Comparison of ENCODE assay signal across 17 cellular contexts in genomic region chr16:87851141-87851587, GRCh38. TPM values are rescaled to one million over a fixed set of nuclear protein-coding genes. Genes with fewer than 3 reads are reported as not detected.
A peak's percentile ranks its signal among the peaks of the same experiment; 100 is the strongest.
DNase-seq lines count a peak whose midpoint lies in the region; ATAC-seq, FAIRE-seq and TF ChIP-seq lines count a peak whose summit lies in the region.
"Had no signal": no experiment of that assay in that cellular context is flagged by ENCODE, and none has a peak within 500 bp of the region (broad histone marks: within the 10 kb centered on the region; RNA-seq: fewer than 3 reads in every experiment).

No MANE protein-coding gene starts in this region.

- intact Hi-C loops in left lung (cut with DNase I): no loop called here

- H3K36me3 ChIP-seq in astrocyte (ENCODE audit: insufficient read depth, low read length): peaks cover 18% of the 10 kb centered on the region
- H3K36me3 ChIP-seq in left lung: peaks cover 0 to 37% of the 10 kb centered on the region in 2 donors

- no peak overlapping the region for H3K27ac ChIP-seq in astrocyte (ENCODE audit: low read depth, low read length)
- no peak overlapping the region for H3K27ac ChIP-seq in left lung
- H3K27ac ChIP-seq: ascending aorta had no signal

- peak overlapping the region; percentile 27 for H3K9ac ChIP-seq in astrocyte (ENCODE audit: low read length)

- H3K27me3 ChIP-seq in astrocyte (ENCODE audit: insufficient read depth, low read length) (no peaks in the 10 kb centered on the region), left lung (no peaks in the 10 kb centered on the region)
- H3K27me3 ChIP-seq: ascending aorta had no signal

- H3K4me2 ChIP-seq in astrocyte (ENCODE audit: low read length): no peak overlapping the region

- H3K4me1 Mint-ChIP-seq in astrocyte (ENCODE audit: low read depth, unreplicated experiment): peaks cover 36% of the 10 kb centered on the region
- H3K4me1 Mint-ChIP-seq in osteocyte (ENCODE audit: unreplicated experiment): peaks cover 76% of the 10 kb centered on the region

- H3K27me3 Mint-ChIP-seq in astrocyte (ENCODE audit: low read depth, unreplicated experiment) (no peaks in the 10 kb centered on the region), osteocyte (ENCODE audit: unreplicated experiment) (no peaks in the 10 kb centered on the region)

- peaks cover 93% of the 10 kb centered on the region for H4K20me1 ChIP-seq in astrocyte (ENCODE audit: insufficient read depth, low read length)

- H3K4me3 Mint-ChIP-seq in astrocyte (ENCODE audit: unreplicated experiment): peak overlapping the region; percentile 66
- no peak overlapping the region for H3K4me3 Mint-ChIP-seq in osteocyte (ENCODE audit: unreplicated experiment)

- H3K9me3 ChIP-seq in astrocyte (ENCODE audit: insufficient read depth, low read depth, low read length) (no peaks in the 10 kb centered on the region), left lung (no peaks in the 10 kb centered on the region)
- H3K9me3 ChIP-seq: ascending aorta had no signal

- FAIRE-seq in astrocyte (lab: Jason Lieb, UNC): no peak
- FAIRE-seq: GM12891, urothelium cell line had no signal

- TF ChIP-seq CTCF in astrocyte (IDR thresholded peaks at IDR 0.05; ENCODE audit: insufficient read depth, low read depth, low read length) (no peak), osteocyte (IDR thresholded peaks at IDR 0.05) (no peak), left lung (IDR thresholded peaks at IDR 0.05) (no peak)

- H3K4me1 ChIP-seq in astrocyte (ENCODE audit: insufficient read depth, low read length): peaks cover 49% of the 10 kb centered on the region
- H3K4me1 ChIP-seq in left lung: peaks cover 8 to 53% of the 10 kb centered on the region in 2 donors

- H3K79me2 ChIP-seq in astrocyte (ENCODE audit: insufficient read depth, low read length): peaks cover 97% of the 10 kb centered on the region

- no peak overlapping the region for H2AFZ ChIP-seq in astrocyte (ENCODE audit: low read depth, low read length)

- DNase-seq in NCI-H1436 (lab: John Stamatoyannopoulos, UW) (peak; percentile 61), NCI-H1436 treated with DMSO at 0.1 percent for 48 hours (lab: John Stamatoyannopoulos, UW) (no peak), ELF-1 (ENCODE audit: low read depth, low spot score) (peak; percentile 57), astrocyte (ENCODE audit: low read depth) (no peak), myocyte (ENCODE audit: low read depth) (peak; percentile 75), osteocyte (ENCODE audit: extremely low spot score, unreplicated experiment) (no peak), left lung (no peak)
- DNase-seq: activated CD8-positive, alpha-beta memory T cell treated with anti-CD3 and anti-CD28 coated beads, Interleukin-2, amount 50 U/mL, for 4 hours; DMS79; effector memory CD4-positive, alpha-beta T cell; glutamatergic neuron; MV-4-11; NCI-H69 had no signal

- no peak for ATAC-seq in HG03457 (IDR thresholded peaks at IDR 0.05; ENCODE audit: unreplicated experiment)
- no peak for ATAC-seq in left lung

- peak overlapping the region; percentile 93 for H3K27ac Mint-ChIP-seq in astrocyte (ENCODE audit: unreplicated experiment)
- H3K27ac Mint-ChIP-seq in osteocyte (ENCODE audit: unreplicated experiment): no peak overlapping the region

- H3K9me3 Mint-ChIP-seq in astrocyte (ENCODE audit: unreplicated experiment) (no peaks in the 10 kb centered on the region), osteocyte (ENCODE audit: unreplicated experiment) (no peaks in the 10 kb centered on the region)

- H3K36me3 Mint-ChIP-seq in astrocyte (ENCODE audit: low read depth, unreplicated experiment): peaks cover 7% of the 10 kb centered on the region
- peaks cover 25% of the 10 kb centered on the region for H3K36me3 Mint-ChIP-seq in osteocyte (ENCODE audit: unreplicated experiment)

- no peak overlapping the region for H3K4me3 ChIP-seq in astrocyte (ENCODE audit: insufficient read depth, low read depth, low read length)
- no peak overlapping the region for H3K4me3 ChIP-seq in left lung
- H3K4me3 ChIP-seq: ascending aorta had no signal

RNA-seq across cellular contexts. Expression of gene SLC7A5, which starts 18.1 kb away (rescaled TPM):
- total RNA-seq in astrocyte (815 and 816 TPM in 2 replicates), myocyte (47.1 and 48.6 TPM in 2 replicates), osteocyte (127 and 133 TPM in 2 replicates), left lung (10 to 100 TPM; 10.6 to 35.0 TPM)
- 469 TPM for polyA plus RNA-seq in myocyte (2012)

Comparison
In these comparisons a context has a peak if more than half of its experiments do, and no peak if none do; other contexts are left out.
1. DNase-seq: peak in NCI-H1436 (single experiment), ELF-1 (single experiment) and myocyte (single experiment); none in NCI-H1436 treated with DMSO at 0.1 percent for 48 hours (single experiment), astrocyte (single experiment), osteocyte (single experiment) and left lung (0 of 2).